In the genomic region with DNA sequence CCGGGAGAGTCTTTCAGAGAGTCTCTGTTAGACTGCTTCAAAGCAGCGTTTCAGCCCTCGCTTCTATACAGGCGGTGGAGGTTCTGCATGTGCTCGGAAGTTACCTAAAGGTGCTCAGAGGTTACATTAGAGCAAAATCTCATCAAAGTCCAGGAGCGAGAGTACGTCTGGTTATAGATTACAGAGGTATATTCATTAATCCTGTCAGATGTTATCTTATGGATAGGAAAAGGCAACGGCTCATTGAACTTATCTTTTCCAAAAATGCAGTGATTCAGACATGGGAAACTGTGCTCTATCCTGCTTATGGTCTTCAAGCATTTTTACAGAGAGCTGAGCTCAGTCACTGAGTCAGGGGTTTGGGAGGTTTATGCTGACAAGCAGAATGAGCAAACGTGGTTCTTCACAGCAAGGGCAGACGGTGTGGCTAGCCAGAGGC, we compare ENCODE assay signal across 14 cellular contexts. TPM values are rescaled to one million over a fixed set of nuclear protein-coding genes. Genes with fewer than 3 reads are reported as not detected.
A peak's percentile ranks its signal among the peaks of the same experiment; 100 is the strongest.
DNase-seq lines count a peak whose midpoint lies in the region; ATAC-seq and TF ChIP-seq lines count a peak whose summit lies in the region.
"Had no signal": no experiment of that assay in that cellular context is flagged by ENCODE, and none has a peak within 500 bp of the region (broad histone marks: within the 10 kb centered on the region; RNA-seq: fewer than 3 reads in every experiment).

No MANE protein-coding gene starts in this region.

- no peak overlapping the region for H3K27ac Mint-ChIP-seq in osteocyte (ENCODE audit: unreplicated experiment)
- H3K27ac Mint-ChIP-seq: H9, T-cell had no signal

- TF ChIP-seq CTCF in fibroblast of the aortic adventitia (IDR thresholded peaks at IDR 0.05; ENCODE audit: insufficient read depth, low read length) (no peak), omental fat pad (IDR thresholded peaks at IDR 0.05) (no peak), osteocyte (IDR thresholded peaks at IDR 0.05) (no peak)

- peaks cover 13% of the 10 kb centered on the region for H3K4me1 Mint-ChIP-seq in osteocyte (ENCODE audit: unreplicated experiment)

- H3K9me3 Mint-ChIP-seq in osteocyte (ENCODE audit: unreplicated experiment) = peaks cover under 1% of the 10 kb centered on the region

- H3K27me3 Mint-ChIP-seq in osteocyte (ENCODE audit: unreplicated experiment) = no peaks in the 10 kb centered on the region
- H3K27me3 Mint-ChIP-seq: T-cell had no signal

- H3K4me3 Mint-ChIP-seq in osteocyte (ENCODE audit: unreplicated experiment) = no peak overlapping the region
- H3K4me3 Mint-ChIP-seq: H9; stimulated activated effector memory CD8-positive, alpha-beta T cell treated with anti-CD3 and anti-CD28 coated beads, Interleukin-12 subunit alpha, Interleukin-12 subunit beta, amount 100 ng/mL, for 72 hours; T-cell had no signal

- DNase-seq in Daoy (ENCODE audit: low read depth) = peak; percentile 36
- DNase-seq in RPMI7951 (ENCODE audit: low read depth) = peak; percentile 17
- peak; percentile 80 for DNase-seq in fibroblast of the aortic adventitia (ENCODE audit: low read depth)
- DNase-seq in omental fat pad (ENCODE audit: low spot score) = no peak
- no peak for DNase-seq in osteocyte (ENCODE audit: extremely low spot score, unreplicated experiment)
- no peak for DNase-seq in NCI-H2171 (lab: John Stamatoyannopoulos, UW)
- DNase-seq: cortex of kidney, H9, NCI-H187, T-cell had no signal

- ATAC-seq in omental fat pad (ENCODE audit: low FRiP score) (peak; percentile 95), HG02870 (IDR thresholded peaks at IDR 0.05; ENCODE audit: unreplicated experiment) (no peak), GM19035 (IDR thresholded peaks at IDR 0.05; ENCODE audit: unreplicated experiment) (no peak)
- ATAC-seq: sciatic nerve; stimulated activated effector memory CD8-positive, alpha-beta T cell treated with anti-CD3 and anti-CD28 coated beads, Interleukin-12 subunit alpha, Interleukin-12 subunit beta, amount 100 ng/mL, for 72 hours; T-cell had no signal

- no peak overlapping the region for H3K4me3 ChIP-seq in fibroblast of the aortic adventitia (ENCODE audit: low read depth, low read length)

- H3K36me3 Mint-ChIP-seq in osteocyte (ENCODE audit: unreplicated experiment) = peaks cover 8% of the 10 kb centered on the region
- H3K36me3 Mint-ChIP-seq: stimulated activated effector memory CD8-positive, alpha-beta T cell treated with anti-CD3 and anti-CD28 coated beads, Interleukin-12 subunit alpha, Interleukin-12 subunit beta, amount 100 ng/mL, for 72 hours had no signal

RNA-seq across cellular contexts. Expression of a gene that starts 9.1 kb away (rescaled TPM):
- 30.5 and 35.5 TPM in 2 replicates for total RNA-seq in Daoy (2014; rRNA removed; shearing (Covaris generic))
- total RNA-seq in RPMI7951 (2014; rRNA removed; shearing (Covaris generic)) = 29.1 and 43.0 TPM in 2 replicates
- total RNA-seq in fibroblast of the aortic adventitia (ENCODE audit: low replicate concordance) = 30.3 and 60.6 TPM in 2 replicates
- total RNA-seq in omental fat pad = 10 to 100 TPM; 16.5 to 44.0 (median 22.6) TPM
- total RNA-seq in osteocyte = 48.0 and 48.6 TPM in 2 replicates

RNA-seq across cellular contexts. Expression of a gene that starts 58.2 kb away (rescaled TPM):
- total RNA-seq in Daoy (2014; rRNA removed; shearing (Covaris generic)) = 812 and 943 TPM in 2 replicates
- 645 and 752 TPM in 2 replicates for total RNA-seq in RPMI7951 (2014; rRNA removed; shearing (Covaris generic))
- total RNA-seq in fibroblast of the aortic adventitia (ENCODE audit: low replicate concordance) (647 and 1,086 TPM in 2 replicates), omental fat pad (100 to 1,000 TPM; 456 to 714 (median 516) TPM), osteocyte (966 and 977 TPM in 2 replicates)

Comparison
In these comparisons a context has a peak if more than half of its experiments do, and no peak if none do; other contexts are left out.
1. DNase-seq: peak in Daoy (single experiment), RPMI7951 (single experiment) and fibroblast of the aortic adventitia (single experiment); none in omental fat pad (single experiment), osteocyte (single experiment) and NCI-H2171 (single experiment).